ENCODE assay signal across 8 cellular contexts in genomic region chr15:78149805-78150751, GRCh38. TPM values are rescaled to one million over a fixed set of nuclear protein-coding genes. Genes with fewer than 3 reads are reported as not detected.
DNase-seq lines count a peak whose midpoint lies in the region; ATAC-seq and TF ChIP-seq lines count a peak whose summit lies in the region.

No MANE protein-coding gene starts in this region.

- peak overlapping the region; percentile 82 to 97 (median 94) for H3K9ac ChIP-seq in subcutaneous abdominal adipose tissue (ENCODE audit: low read length in 5 of 5)

- peaks cover 12% of the 10 kb centered on the region for H3K4me1 ChIP-seq in A673 (ENCODE audit: insufficient read depth, low read length, poor library complexity, severe bottlenecking)
- peaks cover 5 to 53% (median 47%) of the 10 kb centered on the region in 5 donors for H3K4me1 ChIP-seq in subcutaneous abdominal adipose tissue (ENCODE audit: control insufficient read depth in 5 of 5, insufficient read depth in 5 of 5, low read length in 5 of 5)

- DNase-seq in A673 (ENCODE audit: low spot score), result no peak
- peak; percentile 66 for DNase-seq in NCI-H1105 treated with DMSO at 0.1 percent for 48 hours (lab: John Stamatoyannopoulos, UW)
- DNase-seq in astrocyte of the cerebellum (ENCODE audit: low read depth), result no peak
- DNase-seq in kidney epithelial cell (ENCODE audit: low read depth), result no peak

- POLR2A ChIA-PET in A673 (lab: Charles Lee; ENCODE audit: low non-redundant PET), result interaction anchor here (0.7 kb wide), 1 partner anchor 90 kb away, joined by 14 read pairs; no protein-coding TSS in a partner anchor

- H3K4me3 ChIP-seq in A673 (ENCODE audit: low read depth, low read length, poor library complexity, severe bottlenecking), result peak overlapping the region; percentile 80
- H3K4me3 ChIP-seq in astrocyte of the cerebellum (ENCODE audit: low read depth, low read length), result peak overlapping the region; percentile 63
- peak overlapping the region; percentile 60 for H3K4me3 ChIP-seq in kidney epithelial cell (ENCODE audit: low read depth, low read length)
- peak overlapping the region; percentile 78 to 83 (median 82) for H3K4me3 ChIP-seq in subcutaneous abdominal adipose tissue (ENCODE audit: low read depth in 1 of 5, low read length in 5 of 5)

- no peak for TF ChIP-seq CTCF in A673 (conservative IDR thresholded peaks at IDR 0.05; ENCODE audit: low read depth, low read length)
- TF ChIP-seq CTCF in astrocyte of the cerebellum (IDR thresholded peaks at IDR 0.05; ENCODE audit: low read depth, low read length, missing control alignments), result no peak
- no peak for TF ChIP-seq CTCF in kidney epithelial cell (IDR thresholded peaks at IDR 0.05; ENCODE audit: insufficient read depth, low read length, poor library complexity, severe bottlenecking)

- H3K27ac ChIP-seq in A673 (ENCODE audit: low read depth, low read length, poor library complexity, severe bottlenecking), result peak overlapping the region; percentile 45
- H3K27ac ChIP-seq in subcutaneous abdominal adipose tissue (ENCODE audit: low read depth, low read length), result peak overlapping the region; percentile 78

- peak; percentile 20 for ATAC-seq in GM18868 (IDR thresholded peaks at IDR 0.05; ENCODE audit: unreplicated experiment)
- ATAC-seq in HG03045 (IDR thresholded peaks at IDR 0.05; ENCODE audit: unreplicated experiment), result no peak
- ATAC-seq in HG03025 (IDR thresholded peaks at IDR 0.05; ENCODE audit: low FRiP score, unreplicated experiment), result no peak

- no peaks in the 10 kb centered on the region for H3K36me3 ChIP-seq in A673 (ENCODE audit: insufficient read depth, low read length, poor library complexity, severe bottlenecking)
- no peaks in the 10 kb centered on the region for H3K36me3 ChIP-seq in kidney epithelial cell (ENCODE audit: control insufficient read depth, insufficient read depth, low read length)
- no peaks in the 10 kb centered on the region for H3K36me3 ChIP-seq in subcutaneous abdominal adipose tissue (ENCODE audit: control insufficient read depth in 5 of 5, insufficient read depth in 5 of 5, low read length in 5 of 5)

- intact Hi-C loops in A673 (cut with micrococcal nuclease; ENCODE audit: unreplicated experiment), result no loop called here

- no TSS peak for BruUV-seq in A673 (replicated peaks; lab: Mats Ljungman, UMichigan)

- CTCF ChIA-PET in A673 (lab: Charles Lee), result interaction anchor here (0.7 kb wide), 1 partner anchor 122 kb away, joined by 3 read pairs; no protein-coding TSS in a partner anchor

- in situ Hi-C loops in astrocyte of the cerebellum (cut with HindIII; ENCODE audit: low sequenced_read_pairs), result no loop called here

- H3K9me3 ChIP-seq in A673 (ENCODE audit: low read depth, low read length, poor library complexity, severe bottlenecking) (no peaks in the 10 kb centered on the region), subcutaneous abdominal adipose tissue (ENCODE audit: control insufficient read depth in 5 of 5, low read length in 5 of 5) (no peaks in the 10 kb centered on the region)

- H3K27me3 ChIP-seq in A673 (replicated peaks; ENCODE audit: insufficient read depth, low read depth, low read length, poor library complexity) (no peaks in the 10 kb centered on the region), kidney epithelial cell (ENCODE audit: control insufficient read depth, insufficient read depth, low read length) (no peaks in the 10 kb centered on the region), subcutaneous abdominal adipose tissue (ENCODE audit: control insufficient read depth in 5 of 5, insufficient read depth in 4 of 5, low read length in 5 of 5) (no peaks in the 10 kb centered on the region)

RNA-seq across cellular contexts. Expression of gene IDH3A, which starts 0.9 kb away (rescaled TPM):
- total RNA-seq in A673 (2021) (83.8 and 112 TPM in 2 replicates), kidney epithelial cell (37.4 and 60.4 TPM in 2 replicates)

RNA-seq across cellular contexts. Expression of gene CIB2, which starts 18.8 kb away (rescaled TPM):
- total RNA-seq in A673 (2021), result 1.7 and 2.1 TPM in 2 replicates
- 16.3 and 21.4 TPM in 2 replicates for total RNA-seq in kidney epithelial cell

RNA-seq across cellular contexts. Expression of gene SH2D7, which starts 57.7 kb away (rescaled TPM):
- not detected in 2 replicates for total RNA-seq in A673 (2021)
- total RNA-seq in kidney epithelial cell, result not detected in 2 replicates
